In genomic region chr3:112175037-112175436, GRCh38 we compare ENCODE assay signal across 29 cellular contexts. TPM values are rescaled to one million over a fixed set of nuclear protein-coding genes. Genes with fewer than 3 reads are reported as not detected.
"Had no signal": no experiment of that assay in that cellular context is flagged by ENCODE, and none has a peak within 500 bp of the region (broad histone marks: within the 10 kb centered on the region; RNA-seq: fewer than 3 reads in every experiment).

No MANE protein-coding gene starts in this region.

- H3K27me3 Mint-ChIP-seq: naive B cell; progenitor cell of endocrine pancreas; stimulated activated naive CD8-positive, alpha-beta T cell treated with anti-CD3 and anti-CD28 coated beads, Interleukin-15, Interleukin-2, amounts not matched to agents 100 ng/mL and 50 ng/mL, for 24 hours had no signal

- DNase-seq: naive B cell; naive thymus-derived CD8-positive, alpha-beta T cell; nephron progenitor cell; occipital lobe; ovary; posterior cingulate gyrus; psoas muscle; right cardiac atrium; right lobe of liver; sigmoid colon; small intestine; stimulated activated CD4-positive, alpha-beta T cell treated with anti-CD3 and anti-CD28 coated beads, Interleukin-15, amount 100 ng/mL, for 24 hours; stimulated activated CD4-positive, alpha-beta T cell treated with anti-CD3 and anti-CD28 coated beads, Interleukin-2, amount 100 ng/mL, for 24 hours; stimulated activated CD4-positive, alpha-beta T cell treated with anti-CD3 and anti-CD28 coated beads, Interleukin-2, amount 100 ng/mL, for 48 hours; stimulated activated CD4-positive, alpha-beta T cell treated with anti-CD3 and anti-CD28 coated beads, Interleukin-4, amount 100 ng/mL, for 24 hours; stimulated activated naive CD4-positive, alpha-beta T cell; stomach; thyroid gland; trophoblast cell; upper lobe of left lung; uterus had no signal

- H3K27ac Mint-ChIP-seq: naive B cell; naive thymus-derived CD8-positive, alpha-beta T cell; natural killer cell treated with Interleukin-12 subunit alpha and Interleukin-12 subunit beta and Interleukin-15 and Interleukin-18, amount 100 ng/mL, for 72 hours; nephron progenitor cell; progenitor cell of endocrine pancreas; stimulated activated memory B cell treated with anti-CD40 and anti-IgM and Interleukin-4, amounts not matched to agents 10 μg/mL and 1 μg/mL and 100 μg/mL, for 72 hours; stimulated activated naive CD8-positive, alpha-beta T cell treated with anti-CD3 and anti-CD28 coated beads, Interleukin-15, Interleukin-2, amounts not matched to agents 100 ng/mL and 50 ng/mL, for 24 hours had no signal

- H3K4me3 ChIP-seq: ovary, psoas muscle, right lobe of liver, sigmoid colon, stomach, thoracic aorta, thyroid gland, tibial nerve, upper lobe of left lung, uterus had no signal

- H3K9me3 ChIP-seq: ovary, psoas muscle, right lobe of liver, sigmoid colon, stomach, thoracic aorta, thyroid gland, tibial nerve, upper lobe of left lung, uterus had no signal

- H2AFZ ChIP-seq: parathyroid adenoma had no signal

- H3K36me3 ChIP-seq: ovary, right lobe of liver, sigmoid colon, stomach, thoracic aorta, thyroid gland, tibial nerve, upper lobe of left lung, uterus had no signal

- H3K27ac ChIP-seq: ovary, parathyroid adenoma, psoas muscle, right lobe of liver, sigmoid colon, stomach, thoracic aorta, thyroid gland, tibial nerve, upper lobe of left lung, uterus had no signal

- H3K4me1 ChIP-seq: parathyroid adenoma, psoas muscle, right lobe of liver, sigmoid colon, stomach, thyroid gland, tibial nerve, upper lobe of left lung, uterus had no signal

- ATAC-seq: naive thymus-derived CD8-positive, alpha-beta T cell; psoas muscle; right cardiac atrium; right lobe of liver; stimulated activated memory B cell treated with anti-CD40 and anti-IgM and Interleukin-4, amounts not matched to agents 10 μg/mL and 1 μg/mL and 100 μg/mL, for 72 hours had no signal

- H3K36me3 Mint-ChIP-seq: natural killer cell treated with Interleukin-12 subunit alpha and Interleukin-12 subunit beta and Interleukin-15 and Interleukin-18, amount 100 ng/mL, for 72 hours; stimulated activated memory B cell treated with anti-CD40 and anti-IgM and Interleukin-4, amounts not matched to agents 10 μg/mL and 1 μg/mL and 100 μg/mL, for 72 hours had no signal

- H3K4me1 Mint-ChIP-seq: naive B cell; nephron progenitor cell; stimulated activated memory B cell treated with anti-CD40 and anti-IgM and Interleukin-4, amounts not matched to agents 10 μg/mL and 1 μg/mL and 100 μg/mL, for 72 hours had no signal

- H3K4me3 Mint-ChIP-seq: naive B cell; naive thymus-derived CD8-positive, alpha-beta T cell; natural killer cell treated with Interleukin-12 subunit alpha and Interleukin-12 subunit beta and Interleukin-15 and Interleukin-18, amount 100 ng/mL, for 72 hours; nephron progenitor cell; neural crest cell; stimulated activated memory B cell treated with anti-CD40 and anti-IgM and Interleukin-4, amounts not matched to agents 10 μg/mL and 1 μg/mL and 100 μg/mL, for 72 hours; stimulated activated naive CD8-positive, alpha-beta T cell treated with anti-CD3 and anti-CD28 coated beads, Interleukin-15, Interleukin-2, amounts not matched to agents 100 ng/mL and 50 ng/mL, for 24 hours had no signal

- H3K9me3 Mint-ChIP-seq: natural killer cell treated with Interleukin-12 subunit alpha and Interleukin-12 subunit beta and Interleukin-15 and Interleukin-18, amount 100 ng/mL, for 72 hours; nephron progenitor cell; stimulated activated memory B cell treated with anti-CD40 and anti-IgM and Interleukin-4, amounts not matched to agents 10 μg/mL and 1 μg/mL and 100 μg/mL, for 72 hours; stimulated activated naive CD8-positive, alpha-beta T cell treated with anti-CD3 and anti-CD28 coated beads, Interleukin-15, Interleukin-2, amounts not matched to agents 100 ng/mL and 50 ng/mL, for 24 hours had no signal

- H3K9ac ChIP-seq: parathyroid adenoma had no signal

- H3K27me3 ChIP-seq: ovary, right lobe of liver, sigmoid colon, stomach, thyroid gland, tibial nerve, upper lobe of left lung, uterus had no signal

RNA-seq across cellular contexts. Expression of gene GCSAM, which starts 42.0 kb away (rescaled TPM):
- polyA plus RNA-seq: right cardiac atrium had no signal
